18 cellular contexts compared by ENCODE assay signal in the genomic region with DNA sequence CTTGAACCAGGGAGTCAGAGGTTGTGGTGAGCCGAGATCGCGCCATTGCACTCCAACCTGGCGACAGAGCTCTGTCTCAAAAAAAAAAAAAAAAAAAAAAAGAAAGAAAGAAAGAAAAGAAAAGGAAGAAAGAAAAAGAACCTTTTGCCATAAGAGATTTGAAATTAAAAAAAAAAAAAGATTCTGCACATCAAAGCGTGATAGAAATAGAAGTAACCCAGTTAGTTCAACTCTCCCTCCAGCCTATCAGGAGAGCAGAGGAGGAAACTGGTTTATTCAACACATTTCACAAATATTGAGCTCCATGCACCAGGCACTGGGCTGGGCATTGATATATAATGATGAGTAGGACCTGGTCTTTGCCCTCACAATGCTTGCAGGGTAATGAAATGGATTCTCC. TPM values are rescaled to one million over a fixed set of nuclear protein-coding genes. Genes with fewer than 3 reads are reported as not detected.
DNase-seq lines count a peak whose midpoint lies in the region; ATAC-seq and TF ChIP-seq lines count a peak whose summit lies in the region.
"Had no signal": no experiment of that assay in that cellular context is flagged by ENCODE, and none has a peak within 500 bp of the region (broad histone marks: within the 10 kb centered on the region; RNA-seq: fewer than 3 reads in every experiment).

No MANE protein-coding gene starts in this region.

- H3K18ac ChIP-seq in mesenchymal stem cell (ENCODE audit: low read depth in 1 of 2, low read length in 2 of 2) (no peak overlapping the region), neuronal stem cell (ENCODE audit: low read length) (no peak overlapping the region)

- peak overlapping the region; percentile 76 for H2AK5ac ChIP-seq in mesenchymal stem cell (ENCODE audit: low read length, severe bottlenecking)
- H2AK5ac ChIP-seq in neuronal stem cell (ENCODE audit: low read depth, low read length) = peak overlapping the region; percentile 66

- H2BK120ac ChIP-seq in mesenchymal stem cell (ENCODE audit: low read depth, low read length) (no peak overlapping the region), neuronal stem cell (ENCODE audit: low read depth, low read length) (no peak overlapping the region)

- H3K4me3 ChIP-seq in mesenchymal stem cell (ENCODE audit: insufficient read depth in 1 of 2, low read depth in 1 of 2, low read length in 2 of 2) (no peak overlapping the region), neuronal stem cell (ENCODE audit: low read length in 2 of 2) (no peak overlapping the region), SJCRH30 (no peak overlapping the region)
- H3K4me3 ChIP-seq: GM12878, GM23248 had no signal

- H3K27me3 Mint-ChIP-seq in activated CD4-positive, alpha-beta T cell treated with anti-CD3 and anti-CD28 coated beads for 36 hours = peaks cover 3% of the 10 kb centered on the region
- H3K27me3 Mint-ChIP-seq in type B pancreatic cell = no peaks in the 10 kb centered on the region

- no peak overlapping the region for H2AFZ ChIP-seq in mesenchymal stem cell (ENCODE audit: low read depth, low read length)
- H2AFZ ChIP-seq in neuronal stem cell (ENCODE audit: low read length) = no peak overlapping the region
- H2AFZ ChIP-seq: GM23248 had no signal

- H3K79me1 ChIP-seq in mesenchymal stem cell (replicated peaks; ENCODE audit: low read length, poor library complexity, severe bottlenecking) (no peaks in the 10 kb centered on the region), neuronal stem cell (ENCODE audit: low read depth, low read length) (peaks cover 12% of the 10 kb centered on the region)

- H3K4ac ChIP-seq in mesenchymal stem cell (ENCODE audit: low read depth in 1 of 2, low read length in 2 of 2) (no peak overlapping the region), neuronal stem cell (ENCODE audit: low read length) (no peak overlapping the region)

- no peaks in the 10 kb centered on the region for H3K9me3 Mint-ChIP-seq in activated CD4-positive, alpha-beta T cell treated with anti-CD3 and anti-CD28 coated beads for 36 hours (ENCODE audit: low read depth)
- no peaks in the 10 kb centered on the region for H3K9me3 Mint-ChIP-seq in type B pancreatic cell
- H3K9me3 Mint-ChIP-seq: CD8-positive, alpha-beta T cell; H9 had no signal

- H3K27ac Mint-ChIP-seq in activated CD4-positive, alpha-beta T cell treated with anti-CD3 and anti-CD28 coated beads for 36 hours = peak overlapping the region; percentile 33
- H3K27ac Mint-ChIP-seq in type B pancreatic cell = no peak overlapping the region
- H3K27ac Mint-ChIP-seq: CD8-positive, alpha-beta T cell had no signal

- no peak overlapping the region for H3K4me3 Mint-ChIP-seq in activated CD4-positive, alpha-beta T cell treated with anti-CD3 and anti-CD28 coated beads for 36 hours
- H3K4me3 Mint-ChIP-seq in type B pancreatic cell = peak overlapping the region; percentile 46
- H3K4me3 Mint-ChIP-seq: CD8-positive, alpha-beta T cell had no signal

- CTCF ChIA-PET in activated CD4-positive, alpha-beta T cell treated with anti-CD3 and anti-CD28 coated beads for 36 hours (lab: Charles Lee) = interaction anchor here (0.6 to 5.7 kb wide), 10 partner anchors 10 to 237 kb away, joined by 3 to 63 read pairs (median 4); no protein-coding TSS in a partner anchor

- H2BK15ac ChIP-seq in mesenchymal stem cell (ENCODE audit: low read depth, poor library complexity, severe bottlenecking) = no peak overlapping the region
- no peak overlapping the region for H2BK15ac ChIP-seq in neuronal stem cell (ENCODE audit: low read length)

- H3K27ac ChIP-seq in mesenchymal stem cell (ENCODE audit: low read length, poor library complexity, severe bottlenecking) (no peak overlapping the region), neuronal stem cell (replicated peaks; ENCODE audit: low read length) (no peak overlapping the region), SJCRH30 (no peak overlapping the region)
- H3K27ac ChIP-seq: 22Rv1, GM23248 had no signal

- H3K9ac ChIP-seq in mesenchymal stem cell (ENCODE audit: low read length) = no peak overlapping the region
- H3K9ac ChIP-seq in neuronal stem cell (ENCODE audit: low read depth, low read length, poor library complexity) = no peak overlapping the region
- H3K9ac ChIP-seq: GM23248 had no signal

- ATAC-seq in activated CD4-positive, alpha-beta T cell treated with anti-CD3 and anti-CD28 coated beads for 36 hours = no peak
- ATAC-seq: CD8-positive, alpha-beta T cell; GM12878; HCT116 had no signal

- H2BK5ac ChIP-seq in mesenchymal stem cell (ENCODE audit: low read depth, low read length, poor library complexity, severe bottlenecking) = no peak overlapping the region
- H2BK5ac ChIP-seq in neuronal stem cell (ENCODE audit: low read length) = no peak overlapping the region

- H3K23ac ChIP-seq in mesenchymal stem cell (ENCODE audit: low read length in 2 of 2) = no peak overlapping the region
- no peak overlapping the region for H3K23ac ChIP-seq in neuronal stem cell (ENCODE audit: low read depth, low read length, poor library complexity)

- H3K36me3 ChIP-seq in mesenchymal stem cell (ENCODE audit: control insufficient read depth in 1 of 2, insufficient read depth in 2 of 2, low read depth in 1 of 2, low read length in 2 of 2) (peaks cover 15 to 17% of the 10 kb centered on the region in 2 experiments), neuronal stem cell (replicated peaks in 1 of 2; ENCODE audit: control insufficient read depth in 2 of 2, insufficient read depth in 2 of 2, low read length in 2 of 2) (peaks cover 10 to 18% of the 10 kb centered on the region in 2 donors), SJCRH30 (peaks cover 16% of the 10 kb centered on the region)

- H4K8ac ChIP-seq in mesenchymal stem cell (ENCODE audit: low read length) = no peak overlapping the region
- H4K8ac ChIP-seq in neuronal stem cell (ENCODE audit: low read depth, low read length) = no peak overlapping the region

- peaks cover 32% of the 10 kb centered on the region for H3K4me1 Mint-ChIP-seq in activated CD4-positive, alpha-beta T cell treated with anti-CD3 and anti-CD28 coated beads for 36 hours
- peaks cover 38% of the 10 kb centered on the region for H3K4me1 Mint-ChIP-seq in type B pancreatic cell (ENCODE audit: unreplicated experiment)

- H3K9me3 ChIP-seq in mesenchymal stem cell (ENCODE audit: control insufficient read depth, low read length) (no peaks in the 10 kb centered on the region), neuronal stem cell (replicated peaks in 1 of 2; ENCODE audit: control insufficient read depth in 2 of 2, insufficient read depth in 1 of 2, low read depth in 1 of 2, low read length in 2 of 2) (no peaks in the 10 kb centered on the region), SJCRH30 (replicated peaks) (no peaks in the 10 kb centered on the region)
- H3K9me3 ChIP-seq: Caco-2 had no signal

- H4K91ac ChIP-seq in mesenchymal stem cell (ENCODE audit: low read length) (no peak overlapping the region), neuronal stem cell (ENCODE audit: low read depth, low read length, poor library complexity) (no peak overlapping the region)

- H3K14ac ChIP-seq in mesenchymal stem cell (ENCODE audit: low read length in 2 of 2) (no peak overlapping the region), neuronal stem cell (ENCODE audit: low read length) (no peak overlapping the region)

- POLR2A ChIA-PET in activated CD4-positive, alpha-beta T cell treated with anti-CD3 and anti-CD28 coated beads for 36 hours (lab: Charles Lee) = interaction anchor here (0.6 to 0.7 kb wide), 2 partner anchors 44 to 60 kb away, joined by 3 to 4 read pairs; no protein-coding TSS in a partner anchor

- no peak for DNase-seq in activated CD4-positive, alpha-beta T cell treated with anti-CD3 and anti-CD28 coated beads for 36 hours
- no peak for DNase-seq in activated CD4-positive, alpha-beta T cell treated with anti-CD3 and anti-CD28 coated beads, Interleukin-2, amount 50 U/mL, for 48 hours
- DNase-seq in mesenchymal stem cell (no peak), neuronal stem cell (ENCODE audit: low spot score) (no peak), type B pancreatic cell (ENCODE audit: extremely low spot score, unreplicated experiment) (no peak), head of caudate nucleus (no peak), SJCRH30 (no peak), NCI-H2107 (lab: John Stamatoyannopoulos, UW) (no peak)
- DNase-seq: C1 segment of cervical spinal cord; Caco-2; CD8-positive, alpha-beta T cell; DMS153; DND-41; GM23248 had no signal

- peaks cover 52% of the 10 kb centered on the region for H3K4me1 ChIP-seq in mesenchymal stem cell (ENCODE audit: control insufficient read depth, insufficient read depth, low read depth, low read length)
- H3K4me1 ChIP-seq in neuronal stem cell (ENCODE audit: control insufficient read depth in 2 of 2, insufficient read depth in 1 of 2, low read depth in 1 of 2, low read length in 2 of 2) = peaks cover 49 to 55% of the 10 kb centered on the region in 2 donors
- peaks cover 55% of the 10 kb centered on the region for H3K4me1 ChIP-seq in SJCRH30

- H3K27me3 ChIP-seq in mesenchymal stem cell (ENCODE audit: control insufficient read depth in 1 of 2, insufficient read depth in 1 of 2, low read length in 2 of 2) = no peaks in the 10 kb centered on the region
- H3K27me3 ChIP-seq in neuronal stem cell (ENCODE audit: control insufficient read depth in 3 of 3, insufficient read depth in 3 of 3, low read depth in 1 of 3, low read length in 3 of 3) = no peaks in the 10 kb centered on the region
- no peaks in the 10 kb centered on the region for H3K27me3 ChIP-seq in SJCRH30

- H2BK12ac ChIP-seq in mesenchymal stem cell (ENCODE audit: low read length in 2 of 2) (no peak overlapping the region), neuronal stem cell (ENCODE audit: low read length) (no peak overlapping the region)

- intact Hi-C loops in activated CD4-positive, alpha-beta T cell treated with anti-CD3 and anti-CD28 coated beads for 36 hours (cut with DNase I, micrococcal nuclease) = no loop called here
- intact Hi-C loops in head of caudate nucleus (cut with DNase I) = no loop called here

- H3K4me2 ChIP-seq in mesenchymal stem cell (ENCODE audit: low read length, poor library complexity, severe bottlenecking) = no peak overlapping the region
- H3K4me2 ChIP-seq in neuronal stem cell (ENCODE audit: insufficient read depth, low read length, poor library complexity, severe bottlenecking) = no peak overlapping the region

- WGBS in mesenchymal stem cell = 100% methylated on average over 1 of the region's 5 CpGs
- WGBS in neuronal stem cell (ENCODE audit: extremely low coverage in 2 of 2, insufficient read length in 2 of 2, insufficient replicate concordance in 1 of 2), 2 donors = no CpG with 5 or more reads among the region's 5 CpGs

- no peak for TF ChIP-seq CTCF in type B pancreatic cell (conservative IDR thresholded peaks at IDR 0.05)

- peaks cover 22% of the 10 kb centered on the region for H3K36me3 Mint-ChIP-seq in activated CD4-positive, alpha-beta T cell treated with anti-CD3 and anti-CD28 coated beads for 36 hours (ENCODE audit: low read depth)
- no peaks in the 10 kb centered on the region for H3K36me3 Mint-ChIP-seq in type B pancreatic cell

RNA-seq across cellular contexts. Expression of gene SOCS3, which starts 2.4 kb away (rescaled TPM):
- 100 to 1,000 TPM; 150 to 162 TPM for total RNA-seq in activated CD4-positive, alpha-beta T cell treated with anti-CD3 and anti-CD28 coated beads for 36 hours
- 64.5 TPM for polyA plus RNA-seq in mesenchymal stem cell (2013, experiment 1 of 2)
- polyA plus RNA-seq in mesenchymal stem cell (2013, experiment 2 of 2) = 62.3 TPM
- 17.8 TPM for polyA plus RNA-seq in neuronal stem cell (2013, experiment 1 of 2)
- 18.2 TPM for polyA plus RNA-seq in neuronal stem cell (2013, experiment 2 of 2)
- total RNA-seq in type B pancreatic cell (ENCODE audit: low replicate concordance) = 16.9 and 21.1 TPM in 2 replicates
- 27.5 and 28.9 TPM in 2 replicates for total RNA-seq in SJCRH30 (2014; rRNA removed; shearing (Covaris generic))

RNA-seq across cellular contexts. Expression of gene PGS1, which starts 16.2 kb away (rescaled TPM):
- 10 to 100 TPM; 73.3 to 75.0 TPM for total RNA-seq in activated CD4-positive, alpha-beta T cell treated with anti-CD3 and anti-CD28 coated beads for 36 hours
- 21.8 TPM for polyA plus RNA-seq in mesenchymal stem cell (2013, experiment 1 of 2)
- 22.1 TPM for polyA plus RNA-seq in mesenchymal stem cell (2013, experiment 2 of 2)
- polyA plus RNA-seq in neuronal stem cell (2013, experiment 1 of 2) = 28.6 TPM
- 27.5 TPM for polyA plus RNA-seq in neuronal stem cell (2013, experiment 2 of 2)
- 44.7 and 54.8 TPM in 2 replicates for total RNA-seq in type B pancreatic cell (ENCODE audit: low replicate concordance)
- total RNA-seq in SJCRH30 (2014; rRNA removed; shearing (Covaris generic)) = 59.8 and 66.2 TPM in 2 replicates
